In the genomic region with DNA sequence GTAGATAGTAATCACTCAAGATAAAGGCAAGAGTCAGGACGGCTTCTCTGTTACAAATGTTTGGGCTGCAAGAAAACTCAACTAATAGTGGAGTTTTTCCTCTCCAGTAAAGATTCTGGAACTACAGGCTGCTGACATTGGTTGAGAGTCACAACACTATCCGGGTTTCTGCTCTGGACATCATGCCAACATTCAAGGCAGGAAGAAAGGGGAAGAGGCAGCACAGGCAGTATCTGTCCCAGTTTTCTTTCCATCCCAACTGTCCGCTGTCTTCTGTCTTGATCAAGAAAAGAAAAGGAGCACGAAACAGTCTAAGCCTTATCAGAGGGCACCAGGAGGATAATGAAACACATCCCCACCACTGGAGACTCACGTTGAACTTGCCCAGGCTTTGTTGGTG, we compare ENCODE assay signal across 18 cellular contexts.
"Had no signal": no experiment of that assay in that cellular context is flagged by ENCODE, and none has a peak within 500 bp of the region (broad histone marks: within the 10 kb centered on the region; RNA-seq: fewer than 3 reads in every experiment).

No MANE protein-coding gene starts in this region.

- H3K4me3 ChIP-seq: heart right ventricle, left ventricle myocardium inferior, lower lobe of right lung, right atrium auricular region, sigmoid colon, skin epidermis had no signal

- H3K4me1 ChIP-seq: heart right ventricle, left ventricle myocardium inferior, lower lobe of right lung, right atrium auricular region had no signal

- H3K9me3 ChIP-seq: heart right ventricle, left ventricle myocardium inferior, lower lobe of right lung, neutrophil, right atrium auricular region, sigmoid colon had no signal

- FAIRE-seq: endometrium, frontal cortex had no signal

- H3K9me3 Mint-ChIP-seq: memory B cell, nephron had no signal

- H3K36me3 ChIP-seq: heart right ventricle, left ventricle myocardium inferior, lower lobe of right lung, neutrophil, right atrium auricular region, sigmoid colon had no signal

- H3K27ac Mint-ChIP-seq: memory B cell, mesothelial cell of epicardium had no signal

- H3K4me3 Mint-ChIP-seq: memory B cell, mesothelial cell of epicardium, nephron had no signal

- H3K36me3 Mint-ChIP-seq: memory B cell, mesothelial cell of epicardium had no signal

- H3K27me3 ChIP-seq: neutrophil, right atrium auricular region, sigmoid colon had no signal

- H3K4me1 Mint-ChIP-seq: memory B cell had no signal

- ATAC-seq: esophagus mucosa, heart right ventricle, lower lobe of right lung had no signal

- DNase-seq: effector memory CD4-positive, alpha-beta T cell; heart right ventricle; islet precursor cell; left ventricle myocardium inferior; lower lobe of right lung; sigmoid colon; stimulated activated CD4-positive, alpha-beta T cell treated with anti-CD3 and anti-CD28 coated beads, Interleukin-12 subunit alpha, Interleukin-12 subunit beta, amount 100 ng/mL, for 4 hours; stimulated activated naive CD4-positive, alpha-beta T cell treated with Interleukin-2 at 50 U/mL for 16 hours; trophoblast cell had no signal

- H3K27ac ChIP-seq: heart right ventricle, left ventricle myocardium inferior, lower lobe of right lung, neutrophil, right atrium auricular region, sigmoid colon, skin epidermis had no signal
